Comparison of ENCODE assay signal across 8 cellular contexts in genomic region chr4:41215155-41215554, GRCh38. TPM values are rescaled to one million over a fixed set of nuclear protein-coding genes. Genes with fewer than 3 reads are reported as not detected.
DNase-seq lines count a peak whose midpoint lies in the region; ATAC-seq and TF ChIP-seq lines count a peak whose summit lies in the region.
"Had no signal": no experiment of that assay in that cellular context is flagged by ENCODE, and none has a peak within 500 bp of the region (broad histone marks: within the 10 kb centered on the region; RNA-seq: fewer than 3 reads in every experiment).

No MANE protein-coding gene starts in this region.

- no peak for ATAC-seq in PC-3
- no peak for ATAC-seq in HG02588 (IDR thresholded peaks at IDR 0.05; ENCODE audit: unreplicated experiment)

- H2BK120ac ChIP-seq in H9 (ENCODE audit: low read depth, low read length, poor library complexity, severe bottlenecking): no peak overlapping the region

- H3K14ac ChIP-seq in H9 (ENCODE audit: insufficient read depth, low read length): no peak overlapping the region

- H3K4me1 ChIP-seq in H9 (ENCODE audit: insufficient read depth, low read length): peaks cover 6% of the 10 kb centered on the region
- H3K4me1 ChIP-seq in PC-3 (ENCODE audit: insufficient read depth, low read length): peaks cover 26% of the 10 kb centered on the region
- no peaks in the 10 kb centered on the region for H3K4me1 ChIP-seq in endocrine pancreas (ENCODE audit: control insufficient read depth, insufficient read depth, low read length)
- peaks cover 19 to 33% (median 32%) of the 10 kb centered on the region in 3 donors for H3K4me1 ChIP-seq in skeletal muscle tissue (ENCODE audit: control insufficient read depth in 3 of 3, insufficient read depth in 3 of 3, low read length in 3 of 3)

- H4K91ac ChIP-seq in H9 (ENCODE audit: insufficient read length, low read depth, low read length): no peak overlapping the region

- H2BK12ac ChIP-seq in H9 (ENCODE audit: insufficient read length, low read depth, low read length): no peak overlapping the region

- H2BK20ac ChIP-seq in H9 (ENCODE audit: low read depth, low read length, poor library complexity, severe bottlenecking): no peak overlapping the region

- H4K20me1 ChIP-seq in H9 (ENCODE audit: control insufficient read depth, insufficient read depth, insufficient read length) (no peaks in the 10 kb centered on the region), PC-3 (ENCODE audit: low read length) (peaks cover 5% of the 10 kb centered on the region; the same call in 1 of the 2 replicates)

- no peak overlapping the region for H3K23ac ChIP-seq in H9 (ENCODE audit: insufficient read length, low read depth, low read length)

- BruUV-seq in PC-3 (replicated peaks; lab: Mats Ljungman, UMichigan): no TSS peak

- H3K27me3 Mint-ChIP-seq in H9 (ENCODE audit: low read depth): peaks cover 14% of the 10 kb centered on the region

- no peak for TF ChIP-seq CTCF in H9 (conservative IDR thresholded peaks at IDR 0.05)
- TF ChIP-seq CTCF in PC-3 (conservative IDR thresholded peaks at IDR 0.05; ENCODE audit: low read depth, low read length): no peak

- H3K27ac ChIP-seq in H9 (ENCODE audit: insufficient read length, low read depth, low read length) (no peak overlapping the region), PC-3 (ENCODE audit: low read length) (no peak overlapping the region), skeletal muscle tissue (ENCODE audit: low read depth, low read length) (peak overlapping the region; percentile 7)

- CTCF ChIA-PET in PC-3 (lab: Charles Lee): no interaction called here

- intact Hi-C loops in PC-3 (cut with micrococcal nuclease): no loop called here

- peak overlapping the region; percentile 26 to 86; a peak in 4 of 5 replicates for H3K4me3 Mint-ChIP-seq in H9

- 0 out of 2 replicates have a peak, but pooled peaks cover 3% of the 10 kb centered on the region for H3K79me2 ChIP-seq in H9 (ENCODE audit: insufficient read depth, low read length)
- H3K79me2 ChIP-seq in PC-3 (ENCODE audit: low read length): peaks cover 41% of the 10 kb centered on the region

- no peak overlapping the region for H4K5ac ChIP-seq in H9 (ENCODE audit: insufficient read length, low read depth, low read length)

- peaks cover under 1% of the 10 kb centered on the region for H3K79me1 ChIP-seq in H9 (ENCODE audit: insufficient read depth, low read depth, low read length, poor library complexity, severe bottlenecking)

- H3K27me3 ChIP-seq in H9 (ENCODE audit: insufficient read depth, low read length) (peaks cover 2% of the 10 kb centered on the region; the same call in 1 of the 2 replicates), PC-3 (ENCODE audit: low read length) (no peaks in the 10 kb centered on the region), endocrine pancreas (ENCODE audit: control insufficient read depth, insufficient read depth, low read length) (no peaks in the 10 kb centered on the region), skeletal muscle tissue (ENCODE audit: control insufficient read depth in 3 of 3, insufficient read depth in 3 of 3, low read length in 3 of 3) (peaks cover 0 to 4% (median 0%) of the 10 kb centered on the region in 3 donors), MG63 (no peaks in the 10 kb centered on the region)

- H3K9me3 ChIP-seq in H9 (ENCODE audit: control insufficient read depth, low read depth, low read length) (no peaks in the 10 kb centered on the region), PC-3 (ENCODE audit: low read length) (no peaks in the 10 kb centered on the region), endocrine pancreas (ENCODE audit: control insufficient read depth, low read length) (no peaks in the 10 kb centered on the region), skeletal muscle tissue (ENCODE audit: control insufficient read depth in 3 of 3, low read length in 3 of 3) (no peaks in the 10 kb centered on the region), MG63 (no peaks in the 10 kb centered on the region)

- no peaks in the 10 kb centered on the region; a peak in 1 of 5 replicates for H3K9me3 Mint-ChIP-seq in H9

- no peak overlapping the region for H3K4ac ChIP-seq in H9 (ENCODE audit: low read depth, low read length)

- POLR2A ChIA-PET in PC-3 (lab: Charles Lee; ENCODE audit: unreplicated experiment): no interaction called here

- peaks cover 47% of the 10 kb centered on the region in 2 experiments for H3K4me1 Mint-ChIP-seq in H9

- no peak overlapping the region for H3K56ac ChIP-seq in H9 (ENCODE audit: insufficient read length, low read depth, low read length)

- no peak for DNase-seq in H9
- no peak for DNase-seq in PC-3
- no peak for DNase-seq in cerebellar nuclear complex (lab: John Stamatoyannopoulos, UW)
- no peak for DNase-seq in MG63
- DNase-seq: activated effector memory CD4-positive, alpha-beta T cell treated with Interleukin-2 at 50 U/mL for 16 hours had no signal

- no peak overlapping the region for H2BK5ac ChIP-seq in H9 (ENCODE audit: insufficient read length, low read length)

- no peaks in the 10 kb centered on the region for H3K36me3 Mint-ChIP-seq in H9 (ENCODE audit: insufficient read depth in 1 of 3, low read depth in 3 of 3)

- H3K36me3 ChIP-seq in PC-3 (ENCODE audit: low read depth, low read length): no peaks in the 10 kb centered on the region
- no peaks in the 10 kb centered on the region for H3K36me3 ChIP-seq in endocrine pancreas (ENCODE audit: control insufficient read depth, insufficient read depth, low read length)
- H3K36me3 ChIP-seq in skeletal muscle tissue (ENCODE audit: control insufficient read depth in 3 of 3, insufficient read depth in 3 of 3, low read length in 3 of 3): no peaks in the 10 kb centered on the region
- no peaks in the 10 kb centered on the region for H3K36me3 ChIP-seq in MG63

- no CpG with 5 or more reads among the region's 9 CpGs for WGBS in H9 (ENCODE audit: extremely low coverage, insufficient read length, low lambda C conversion rate)

- peaks cover 14% of the 10 kb centered on the region for H3K23me2 ChIP-seq in H9 (ENCODE audit: insufficient read length, low read depth, low read length, poor library complexity, severe bottlenecking)

- no peak overlapping the region for H3K18ac ChIP-seq in H9 (ENCODE audit: insufficient read length, low read depth, low read length)

- no peak overlapping the region; a peak in 1 of 7 replicates for H3K27ac Mint-ChIP-seq in H9

- no peak overlapping the region for H3T11ph ChIP-seq in H9 (ENCODE audit: low read length)

- peak overlapping the region; percentile 53 for H3K4me2 ChIP-seq in H9 (ENCODE audit: insufficient read depth, insufficient read length, low read length)
- peak overlapping the region; percentile 89 for H3K4me2 ChIP-seq in PC-3 (ENCODE audit: low read length)

- no peak overlapping the region for H2BK15ac ChIP-seq in H9 (ENCODE audit: low read depth, low read length)

- H3F3A ChIP-seq in PC-3 (ENCODE audit: low read length, unreplicated experiment): no peaks in the 10 kb centered on the region

- no peaks in the 10 kb centered on the region for H3K9me2 ChIP-seq in PC-3 (replicated peaks; ENCODE audit: low read length)

- peak overlapping the region; percentile 57 for H3K4me3 ChIP-seq in PC-3 (ENCODE audit: low read length)
- H3K4me3 ChIP-seq in endocrine pancreas (ENCODE audit: control insufficient read depth, insufficient read depth, low read length): peak overlapping the region; percentile 29
- no peak overlapping the region for H3K4me3 ChIP-seq in skeletal muscle tissue (ENCODE audit: low read length in 3 of 3)
- H3K4me3 ChIP-seq in MG63: no peak overlapping the region

- no peak overlapping the region for H4K8ac ChIP-seq in H9 (replicated peaks; ENCODE audit: insufficient read length, low read depth, low read length)

- H2AFZ ChIP-seq in H9 (ENCODE audit: low read length) (no peak overlapping the region), PC-3 (ENCODE audit: low read length) (peak overlapping the region; percentile 77)

- H3K9ac ChIP-seq in H9 (ENCODE audit: extremely low read depth, insufficient read length, low read length): no peak overlapping the region
- no peak overlapping the region; the same call in 1 of the 2 replicates for H3K9ac ChIP-seq in PC-3 (ENCODE audit: low read length)
- H3K9ac ChIP-seq in endocrine pancreas (ENCODE audit: control insufficient read depth, insufficient read depth, low read length): peak overlapping the region; percentile 35
- H3K9ac ChIP-seq in skeletal muscle tissue (ENCODE audit: low read depth in 1 of 3, low read length in 3 of 3): no peak overlapping the region

- no peak overlapping the region for H2AK5ac ChIP-seq in H9 (ENCODE audit: insufficient read length, low read length)

RNA-seq across cellular contexts. Expression of gene APBB2, which starts 0.8 kb away (rescaled TPM):
- 36.3 and 39.6 TPM in 2 replicates for total RNA-seq in H9 (2021)
- total RNA-seq in PC-3 (2014; rRNA removed): 24.7 and 26.7 TPM in 2 replicates
- total RNA-seq in skeletal muscle tissue: 41.2 TPM
- 28.1 and 36.1 TPM in 2 replicates for total RNA-seq in MG63 (2014; rRNA removed; shearing (Covaris generic); ENCODE audit: low replicate concordance)

RNA-seq across cellular contexts. Expression of gene UCHL1, which starts 41.6 kb away (rescaled TPM):
- total RNA-seq in H9 (2021): 513 and 522 TPM in 2 replicates
- 0.63 and 1.8 TPM in 2 replicates for total RNA-seq in PC-3 (2014; rRNA removed)
- total RNA-seq in skeletal muscle tissue: 12.5 TPM
- 296 and 355 TPM in 2 replicates for total RNA-seq in MG63 (2014; rRNA removed; shearing (Covaris generic); ENCODE audit: low replicate concordance)

Comparison
In these comparisons a context has a peak if more than half of its experiments do, and no peak if none do; other contexts are left out.
1. H3K4me3 ChIP-seq: peak in PC-3 (single experiment) and endocrine pancreas (single experiment); none in skeletal muscle tissue (0 of 3) and MG63 (single experiment).
2. RNA of gene UCHL1, which starts 41.6 kb away (total RNA-seq): 513 to 522 TPM in H9 and 296 to 355 TPM in MG63; 12.5 TPM in skeletal muscle tissue (single experiment) and 0.63 to 1.8 TPM in PC-3; every median in the first group is over 10 times any median in the second.